ENCODE assay signal across 1 cellular context in the genomic region with DNA sequence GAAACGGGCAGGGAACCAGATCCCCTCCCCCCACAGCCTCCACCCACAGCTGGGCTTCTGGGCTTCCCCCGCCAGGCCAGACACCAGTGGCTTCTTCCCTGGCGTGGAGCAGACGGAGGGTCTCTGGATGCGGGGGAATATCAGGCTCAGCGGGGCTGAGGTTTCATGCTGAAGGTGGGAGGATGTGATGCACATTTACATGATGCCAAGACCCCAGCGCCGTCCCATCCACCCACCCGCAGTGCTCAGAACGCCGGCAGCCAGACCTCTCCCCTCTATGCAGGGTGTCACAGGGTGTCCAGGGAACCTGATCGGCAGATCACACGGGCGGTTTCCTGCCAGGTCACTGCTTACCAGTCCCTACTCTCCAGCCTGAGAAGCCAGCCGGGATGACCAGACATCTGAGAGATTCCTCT.
TF ChIP-seq lines count a peak whose summit lies in the region.

No MANE protein-coding gene starts in this region.

TF ChIP-seq in H1, 55 proteins besides CTCF, POLR2A, EP300 and RAD21 (continued from another document):
- TF ChIP-seq RFX5 (IDR thresholded peaks at IDR 0.05; ENCODE audit: borderline replicate concordance, low read depth, low read length): no peak
- TF ChIP-seq BRCA1 (IDR thresholded peaks at IDR 0.05; ENCODE audit: low read depth, low read length): no peak
- TF ChIP-seq JUND (IDR thresholded peaks at IDR 0.05; ENCODE audit: low read length): no peak
- no peak for TF ChIP-seq TCF12 (IDR thresholded peaks at IDR 0.05; ENCODE audit: low read depth, low read length)
- TF ChIP-seq HDAC6 (IDR thresholded peaks at IDR 0.05; ENCODE audit: low read depth, low read length): no peak
TF ChIP-seq in H1: peak in this region for 0.
